14 cellular contexts compared by ENCODE assay signal in genomic region chr3:23219552-23219951, GRCh38. TPM values are rescaled to one million over a fixed set of nuclear protein-coding genes. Genes with fewer than 3 reads are reported as not detected.
DNase-seq lines count a peak whose midpoint lies in the region; ATAC-seq, FAIRE-seq and TF ChIP-seq lines count a peak whose summit lies in the region.
"Had no signal": no experiment of that assay in that cellular context is flagged by ENCODE, and none has a peak within 500 bp of the region (broad histone marks: within the 10 kb centered on the region; RNA-seq: fewer than 3 reads in every experiment).

No MANE protein-coding gene starts in this region.

- H3K36me3 ChIP-seq in WERI-Rb-1: no peaks in the 10 kb centered on the region
- H3K36me3 ChIP-seq: pancreas had no signal

- H3K27ac ChIP-seq in WERI-Rb-1: no peak overlapping the region
- H3K27ac ChIP-seq: pancreas had no signal

- H3K4me3 ChIP-seq in GM12865 (ENCODE audit: low read depth, low read length) (no peak overlapping the region), WERI-Rb-1 (ENCODE audit: low read depth, low read length) (no peak overlapping the region)
- H3K4me3 ChIP-seq: pancreas had no signal

- H3K9me3 ChIP-seq in WERI-Rb-1 (ENCODE audit: severe bottlenecking): no peaks in the 10 kb centered on the region
- H3K9me3 ChIP-seq: pancreas had no signal

- peak; percentile 39 for ATAC-seq in GM19455 (IDR thresholded peaks at IDR 0.05; ENCODE audit: unreplicated experiment)
- ATAC-seq in HG02938 (IDR thresholded peaks at IDR 0.05; ENCODE audit: unreplicated experiment): peak; percentile 44
- ATAC-seq: stimulated activated naive CD8-positive, alpha-beta T cell treated with anti-CD3 and anti-CD28 coated beads, Interleukin-15, Interleukin-2, amounts not matched to agents 100 U/mL and 50 U/mL, for 24 hours had no signal

- no peak for FAIRE-seq in GM12891 (lab: Jason Lieb, UNC)
- FAIRE-seq: pancreas had no signal

- DNase-seq in GM12865 (ENCODE audit: low read depth) (peak; percentile 22), NAMALWA (ENCODE audit: low spot score) (peak; percentile 47), NCI-H146 (lab: John Stamatoyannopoulos, UW) (no peak), mesenteric fat pad (ENCODE audit: low spot score) (no peak), GM12891 (ENCODE audit: insufficient read length, low spot score) (no peak), WERI-Rb-1 (no peak)
- DNase-seq: activated CD8-positive, alpha-beta memory T cell treated with anti-CD3 and anti-CD28 coated beads, Interleukin-2, amount 50 U/mL, for 4 hours; effector memory CD4-positive, alpha-beta T cell; NCI-H1436 treated with DMSO at 0.1 percent for 48 hours; OCI-M1; pancreas; stimulated activated naive CD8-positive, alpha-beta T cell treated with anti-CD3 and anti-CD28 coated beads, Interleukin-15, Interleukin-2, amounts not matched to agents 100 U/mL and 50 U/mL, for 24 hours had no signal

- TF ChIP-seq POLR2A in GM12891 (IDR thresholded peaks at IDR 0.05; ENCODE audit: low read depth, low read length): no peak

- TF ChIP-seq CTCF in GM12865 (IDR thresholded peaks at IDR 0.05; ENCODE audit: insufficient read depth, low read depth, low read length, missing control alignments) (no peak), WERI-Rb-1 (IDR thresholded peaks at IDR 0.05; ENCODE audit: low read depth, low read length) (no peak)

- no peaks in the 10 kb centered on the region for H3K27me3 ChIP-seq in WERI-Rb-1 (ENCODE audit: insufficient read depth, low read depth, severe bottlenecking)
- H3K27me3 ChIP-seq: pancreas had no signal

TF ChIP-seq in GM12891, 5 proteins besides CTCF, POLR2A, EP300 and RAD21:
- TF ChIP-seq TAF1 (IDR thresholded peaks at IDR 0.05; ENCODE audit: low read depth, low read length) (no peak), PAX5 (IDR thresholded peaks at IDR 0.05; ENCODE audit: insufficient read depth, low read length, severe bottlenecking) (no peak)

RNA-seq across cellular contexts. Expression of gene UBE2E2, which starts 16.4 kb away (rescaled TPM):
- 64.6 TPM for total RNA-seq in mesenteric fat pad
- polyA plus RNA-seq in GM12891 (2012; ENCODE audit: low read depth, missing spikeins): 18.8 TPM

Comparison
In these comparisons a context has a peak if more than half of its experiments do, and no peak if none do; other contexts are left out.
1. DNase-seq: peak in GM12865 (single experiment) and NAMALWA (single experiment); none in NCI-H146 (single experiment), mesenteric fat pad (single experiment), GM12891 (single experiment) and WERI-Rb-1 (single experiment).